ENCODE assay signal across 12 cellular contexts in the genomic region with DNA sequence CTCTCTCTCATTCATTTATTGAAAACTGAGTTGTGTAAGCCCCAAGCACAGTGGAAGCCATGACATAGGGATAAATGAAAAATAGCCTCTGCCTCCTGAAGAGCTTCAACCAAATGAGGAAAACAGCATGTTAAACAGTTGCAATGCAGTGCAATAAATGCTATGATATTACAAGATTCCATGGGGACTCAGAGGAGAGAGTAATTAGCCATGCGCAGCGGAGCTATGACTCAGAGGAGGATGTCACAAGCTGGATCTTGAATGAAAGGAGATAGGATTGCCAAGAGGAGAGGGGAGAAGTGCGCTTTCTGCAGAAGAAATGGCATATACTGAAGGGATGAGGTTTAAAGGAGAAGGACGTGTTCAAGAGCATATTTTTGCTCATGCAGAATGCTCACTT.
A peak's percentile ranks its signal among the peaks of the same experiment; 100 is the strongest.
DNase-seq lines count a peak whose midpoint lies in the region; ATAC-seq, FAIRE-seq and TF ChIP-seq lines count a peak whose summit lies in the region.
"Had no signal": no experiment of that assay in that cellular context is flagged by ENCODE, and none has a peak within 500 bp of the region (broad histone marks: within the 10 kb centered on the region; RNA-seq: fewer than 3 reads in every experiment).

No MANE protein-coding gene starts in this region.

- peak overlapping the region; percentile 17 for H3K4me2 ChIP-seq in keratinocyte (ENCODE audit: control insufficient read depth, extremely low read depth, insufficient read depth, low read depth, low read length)
- H3K4me2 ChIP-seq: PC-9 had no signal

- H3K79me2 ChIP-seq in keratinocyte (ENCODE audit: control insufficient read depth, insufficient read depth, low read length): no peaks in the 10 kb centered on the region

- peaks cover 11% of the 10 kb centered on the region for H3K4me1 ChIP-seq in keratinocyte (ENCODE audit: control insufficient read depth, extremely low read depth, insufficient read depth, low read length)

- H3K36me3 ChIP-seq in keratinocyte (ENCODE audit: control insufficient read depth in 2 of 2, extremely low read depth in 1 of 2, insufficient read depth in 2 of 2, low read length in 2 of 2): no peaks in the 10 kb centered on the region

- H3K27me3 ChIP-seq in keratinocyte (ENCODE audit: control insufficient read depth, extremely low read depth, insufficient read depth, low read length): no peaks in the 10 kb centered on the region

- H3K9me1 ChIP-seq in keratinocyte (ENCODE audit: control insufficient read depth, extremely low read depth, insufficient read depth, low read length): no peaks in the 10 kb centered on the region

- no peak overlapping the region for H3K9ac ChIP-seq in keratinocyte (ENCODE audit: control insufficient read depth, extremely low read depth, insufficient read depth, low read length)

- H2AFZ ChIP-seq in keratinocyte (ENCODE audit: control insufficient read depth, low read length): no peak overlapping the region
- H2AFZ ChIP-seq: PC-9 had no signal

- ATAC-seq in Right ventricle myocardium inferior: peak; percentile 59

- no peaks in the 10 kb centered on the region for H4K20me1 ChIP-seq in keratinocyte (ENCODE audit: control insufficient read depth, extremely low read depth, insufficient read depth, low read length)

- TF ChIP-seq CTCF in keratinocyte (optimal IDR thresholded peaks at IDR 0.05 in 1 of 3, IDR thresholded peaks at IDR 0.05 in 1 of 3, conservative IDR thresholded peaks at IDR 0.05 in 1 of 3; ENCODE audit: extremely low read depth in 1 of 3, insufficient read depth in 2 of 3, low read length in 3 of 3): no peak

- intact Hi-C loops in Right ventricle myocardium inferior (cut with DNase I): no loop called here
- intact Hi-C loops in cardiac septum (cut with DNase I): no loop called here

- dilution Hi-C loops in keratinocyte (cut with MboI; ENCODE audit: extremely low pct_ligation_motif_present, low sequenced_read_pairs): no loop called here

- no peaks in the 10 kb centered on the region for H3K9me3 ChIP-seq in keratinocyte (ENCODE audit: control insufficient read depth, low read depth, low read length)

- no peak for DNase-seq in Right ventricle myocardium inferior (ENCODE audit: missing footprints)
- DNase-seq in cardiac septum (ENCODE audit: low spot score): no peak
- peak; percentile 57 for DNase-seq in astrocyte of the hippocampus (ENCODE audit: low read depth, low spot score)
- no peak for DNase-seq in keratinocyte (ENCODE audit: low read depth, low spot score)
- DNase-seq in OCI-M1 (lab: John Stamatoyannopoulos, UW): no peak
- DNase-seq in H54 (ENCODE audit: insufficient read length, low spot score): no peak
- DNase-seq in effector CD8-positive, alpha-beta T cell (lab: John Stamatoyannopoulos, UW): no peak
- DNase-seq in UCSD-AML1 (lab: John Stamatoyannopoulos, UW; ENCODE audit: unreplicated experiment): no peak
- DNase-seq: activated T-cell treated with anti-CD3 and anti-CD28 coated beads, Interleukin-2, amount 50 U/mL, for 48 hours; midbrain; PC-9 had no signal

- H3K27ac ChIP-seq in keratinocyte (ENCODE audit: control insufficient read depth, insufficient read depth, low read length): no peak overlapping the region
- H3K27ac ChIP-seq: PC-9 had no signal

- FAIRE-seq in keratinocyte (lab: Jason Lieb, UNC) (peak; percentile 95), H54 (lab: Jason Lieb, UNC) (no peak)

- TF ChIP-seq POLR2A in H54 (IDR thresholded peaks at IDR 0.05; ENCODE audit: low read depth, low read length): no peak

- H3K4me3 ChIP-seq in keratinocyte (ENCODE audit: control insufficient read depth in 2 of 3, extremely low read depth in 1 of 3, insufficient read depth in 2 of 3, low read depth in 1 of 3, low read length in 3 of 3): no peak overlapping the region
- H3K4me3 ChIP-seq: PC-9, skin epidermis had no signal
